16 cellular contexts compared by ENCODE assay signal in genomic region chr13:106242554-106242953, GRCh38.
DNase-seq lines count a peak whose midpoint lies in the region; ATAC-seq and TF ChIP-seq lines count a peak whose summit lies in the region.
"Had no signal": no experiment of that assay in that cellular context is flagged by ENCODE, and none has a peak within 500 bp of the region (broad histone marks: within the 10 kb centered on the region; RNA-seq: fewer than 3 reads in every experiment).

No MANE protein-coding gene starts in this region.

- H3K4me1 ChIP-seq in hepatocyte (ENCODE audit: insufficient read depth) = peaks cover 4% of the 10 kb centered on the region
- H3K4me1 ChIP-seq in trophoblast cell (ENCODE audit: control insufficient read depth in 1 of 2, insufficient read depth in 2 of 2, low read length in 2 of 2) = peaks cover 0 to 5% of the 10 kb centered on the region in 2 experiments
- no peaks in the 10 kb centered on the region for H3K4me1 ChIP-seq in right atrium auricular region

- peak overlapping the region; percentile 6 for H3K4me2 ChIP-seq in hepatocyte
- no peak overlapping the region for H3K4me2 ChIP-seq in trophoblast cell (ENCODE audit: low read length)

- peaks cover 2% of the 10 kb centered on the region for H3K79me1 ChIP-seq in trophoblast cell (ENCODE audit: low read length)

- H3K9me3 ChIP-seq in hepatocyte (ENCODE audit: low read depth) (no peaks in the 10 kb centered on the region), trophoblast cell (ENCODE audit: insufficient read depth, low read depth, low read length) (no peaks in the 10 kb centered on the region), right atrium auricular region (no peaks in the 10 kb centered on the region)

- DNase-seq in OCI-M1 (lab: John Stamatoyannopoulos, UW) = peak; percentile 43
- DNase-seq in hepatocyte (ENCODE audit: low spot score) = peak; percentile 45
- DNase-seq in trophoblast cell = peak; percentile 45 to 63
- no peak for DNase-seq in type B pancreatic cell (ENCODE audit: extremely low spot score, unreplicated experiment)
- no peak for DNase-seq in left lobe of liver (ENCODE audit: low spot score)
- DNase-seq in NCI-H1930 (lab: John Stamatoyannopoulos, UW) = no peak
- DNase-seq in SW 1271 (lab: John Stamatoyannopoulos, UW) = no peak
- no peak for DNase-seq in right atrium auricular region (ENCODE audit: low spot score)
- DNase-seq: C1 segment of cervical spinal cord; CD4-positive, alpha-beta memory T cell; COR-L47; DMS153; DND-41; GM23248; H9 had no signal

- no peaks in the 10 kb centered on the region for H3K4me1 Mint-ChIP-seq in type B pancreatic cell (ENCODE audit: unreplicated experiment)
- H3K4me1 Mint-ChIP-seq: CD4-positive, alpha-beta memory T cell had no signal

- H2BK5ac ChIP-seq in trophoblast cell (ENCODE audit: low read depth, low read length, poor library complexity) = no peak overlapping the region

- no peak for ATAC-seq in left lobe of liver
- ATAC-seq: HCT116 had no signal

- WGBS in hepatocyte (ENCODE audit: low lambda C conversion rate, missing lambda C conversion rate) = 12% methylated on average over 3 of the region's 3 CpGs
- WGBS in trophoblast cell (ENCODE audit: extremely low coverage, insufficient coverage, insufficient read length) = no CpG with 5 or more reads among the region's 3 CpGs

- H3K9ac ChIP-seq in trophoblast cell (ENCODE audit: low read length) = no peak overlapping the region
- H3K9ac ChIP-seq: GM23248 had no signal

- no peak overlapping the region for H3K23ac ChIP-seq in trophoblast cell (ENCODE audit: low read length)

- TF ChIP-seq CTCF in hepatocyte (IDR thresholded peaks at IDR 0.05; ENCODE audit: poor library complexity) (no peak), type B pancreatic cell (conservative IDR thresholded peaks at IDR 0.05) (no peak), right atrium auricular region (IDR thresholded peaks at IDR 0.05) (no peak)

- no peak overlapping the region for H2BK12ac ChIP-seq in trophoblast cell (ENCODE audit: low read length)

- no peak overlapping the region for H3K18ac ChIP-seq in trophoblast cell (ENCODE audit: low read length)

- H3K79me2 ChIP-seq in hepatocyte (no peaks in the 10 kb centered on the region), trophoblast cell (ENCODE audit: control insufficient read depth, insufficient read depth, low read length, poor library complexity) (no peaks in the 10 kb centered on the region)

- no peaks in the 10 kb centered on the region for H3K27me3 ChIP-seq in hepatocyte
- H3K27me3 ChIP-seq in trophoblast cell (ENCODE audit: insufficient read depth, low read length) = no peaks in the 10 kb centered on the region
- no peaks in the 10 kb centered on the region for H3K27me3 ChIP-seq in right atrium auricular region

- H3K27me3 Mint-ChIP-seq in type B pancreatic cell = peaks cover 3% of the 10 kb centered on the region

- no peak overlapping the region for H3K27ac ChIP-seq in hepatocyte
- H3K27ac ChIP-seq in trophoblast cell (ENCODE audit: low read depth, low read length) = peak overlapping the region; percentile 53
- no peak overlapping the region for H3K27ac ChIP-seq in right atrium auricular region
- H3K27ac ChIP-seq: GM23248 had no signal

- no peak overlapping the region for H2BK120ac ChIP-seq in trophoblast cell (ENCODE audit: insufficient read depth, low read length, poor library complexity)

- H4K91ac ChIP-seq in trophoblast cell (ENCODE audit: low read depth, low read length) = no peak overlapping the region

- no peaks in the 10 kb centered on the region for H3K9me2 ChIP-seq in hepatocyte (replicated peaks; ENCODE audit: insufficient read depth)

- H3K36me3 Mint-ChIP-seq in type B pancreatic cell = no peaks in the 10 kb centered on the region
- H3K36me3 Mint-ChIP-seq: CD4-positive, alpha-beta memory T cell had no signal

- H3K27ac Mint-ChIP-seq in type B pancreatic cell = peak overlapping the region; percentile 42
- H3K27ac Mint-ChIP-seq: CD4-positive, alpha-beta memory T cell; H9 had no signal

- H2AK5ac ChIP-seq in trophoblast cell (ENCODE audit: low read length) = no peak overlapping the region

- no peaks in the 10 kb centered on the region for H4K20me1 ChIP-seq in hepatocyte (ENCODE audit: insufficient read depth, poor library complexity, severe bottlenecking)

- H2AFZ ChIP-seq in hepatocyte = no peak overlapping the region
- H2AFZ ChIP-seq in trophoblast cell (ENCODE audit: insufficient read depth, low read length, poor library complexity) = no peak overlapping the region
- H2AFZ ChIP-seq: GM23248 had no signal

- H3K9me3 Mint-ChIP-seq in type B pancreatic cell = no peaks in the 10 kb centered on the region
- H3K9me3 Mint-ChIP-seq: CD4-positive, alpha-beta memory T cell; H9 had no signal

- no peak overlapping the region for H4K12ac ChIP-seq in trophoblast cell (ENCODE audit: low read depth, low read length)

- H3K36me3 ChIP-seq in hepatocyte (replicated peaks; ENCODE audit: insufficient read depth, low read depth) = no peaks in the 10 kb centered on the region
- no peaks in the 10 kb centered on the region for H3K36me3 ChIP-seq in trophoblast cell (ENCODE audit: control insufficient read depth in 1 of 2, insufficient read depth in 2 of 2, low read length in 2 of 2)
- no peaks in the 10 kb centered on the region for H3K36me3 ChIP-seq in right atrium auricular region

- no peak overlapping the region for H3K4me3 Mint-ChIP-seq in type B pancreatic cell
- H3K4me3 Mint-ChIP-seq: CD4-positive, alpha-beta memory T cell; H9 had no signal

- no peak overlapping the region for H3K14ac ChIP-seq in trophoblast cell (ENCODE audit: low read length)

- H3K4me3 ChIP-seq in hepatocyte (no peak overlapping the region), trophoblast cell (ENCODE audit: low read depth, low read length) (no peak overlapping the region), right atrium auricular region (no peak overlapping the region)
- H3K4me3 ChIP-seq: GM23248 had no signal

- H3K4ac ChIP-seq in trophoblast cell (ENCODE audit: low read depth, low read length) = no peak overlapping the region

- no peak overlapping the region for H4K8ac ChIP-seq in trophoblast cell (ENCODE audit: low read depth, low read length)

Comparison
In these comparisons a context has a peak if more than half of its experiments do, and no peak if none do; other contexts are left out.
1. DNase-seq: peak in OCI-M1 (single experiment), hepatocyte (single experiment) and trophoblast cell (2 of 2); none in type B pancreatic cell (single experiment), left lobe of liver (single experiment), NCI-H1930 (0 of 2), SW 1271 (0 of 2) and right atrium auricular region (single experiment).